8 cellular contexts compared by ENCODE assay signal in the genomic region with DNA sequence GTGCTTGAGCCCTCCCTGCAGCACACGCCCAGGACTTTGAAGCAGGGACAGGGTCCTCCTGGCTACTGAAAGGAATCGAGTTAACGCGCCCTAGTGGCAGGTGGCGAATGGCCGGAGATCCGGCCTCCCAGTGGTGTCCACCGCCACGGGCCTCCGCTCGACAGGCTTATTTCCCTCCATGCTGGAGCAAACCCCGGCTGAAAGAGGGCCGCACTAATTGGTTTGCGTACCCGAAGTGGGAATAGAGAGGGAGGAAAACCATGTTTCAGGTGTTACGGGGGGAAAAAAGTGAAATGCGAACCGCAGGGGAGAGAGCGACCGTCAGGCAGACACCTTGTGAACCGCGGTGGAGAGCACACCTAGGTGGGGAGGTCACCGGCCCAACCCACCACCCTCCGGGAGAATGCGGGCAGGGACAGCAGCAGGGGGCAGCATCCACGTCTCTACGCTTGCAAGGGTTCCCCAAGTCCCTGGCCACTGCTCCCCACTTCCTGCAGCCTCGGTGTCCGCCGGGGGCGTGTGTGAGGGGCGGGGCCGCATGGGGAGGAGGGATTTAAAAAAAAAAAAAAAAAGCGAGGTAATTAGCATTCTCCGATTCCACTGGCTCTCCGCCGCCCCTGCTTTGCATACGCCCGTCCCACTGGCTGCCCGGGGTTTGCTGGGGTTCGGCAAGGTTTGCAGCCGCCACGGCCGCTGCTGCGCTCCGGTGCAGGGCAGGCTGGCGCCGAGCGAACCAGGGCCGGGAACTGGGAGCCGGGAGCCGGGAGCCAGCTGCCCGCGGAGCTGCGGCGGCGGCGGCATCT.
DNase-seq lines count a peak whose midpoint lies in the region; ATAC-seq and TF ChIP-seq lines count a peak whose summit lies in the region.

No MANE protein-coding gene starts in this region.

- peak in 3 of 4 donors; percentile 49 to 81 (median 65) for TF ChIP-seq POLR2A in esophagus squamous epithelium (IDR thresholded peaks at IDR 0.05)

- no peaks in the 10 kb centered on the region for H3K36me3 Mint-ChIP-seq in naive B cell

- 0 to 2% methylated on average over 26 to 34 of the region's 58 CpGs for WGBS in esophagus squamous epithelium, 2 donors

- peak overlapping the region; percentile 53 to 73 (median 66) for H3K4me3 ChIP-seq in esophagus squamous epithelium

- peak overlapping the region in 1 of 6 donors; percentile 79 for H3K27ac Mint-ChIP-seq in naive B cell

- H3K27me3 Mint-ChIP-seq in naive B cell = peaks cover 61 to 69% (median 61%) of the 10 kb centered on the region in 3 donors

- H3K9me3 ChIP-seq in esophagus squamous epithelium = no peaks in the 10 kb centered on the region

- intact Hi-C loops in esophagus squamous epithelium (cut with DNase I) = loop anchor here (10.0 kb wide), 2 partner anchors 183 to 287 kb away; no protein-coding TSS in a partner anchor

- ATAC-seq in naive B cell (ENCODE audit: low read depth in 2 of 2) (peak; percentile 78 to 85), GM19023 (IDR thresholded peaks at IDR 0.05; ENCODE audit: unreplicated experiment) (no peak)

- peaks cover 0 to 82% (median 0%) of the 10 kb centered on the region in 4 donors for H3K27me3 ChIP-seq in esophagus squamous epithelium

- TF ChIP-seq CTCF in esophagus squamous epithelium (IDR thresholded peaks at IDR 0.05) = peak in 4 of 6 experiments; percentile 5 to 38 (median 20)

- no peaks in the 10 kb centered on the region for H3K36me3 ChIP-seq in esophagus squamous epithelium

- H3K4me1 Mint-ChIP-seq in naive B cell = peaks cover 22 to 36% (median 35%) of the 10 kb centered on the region in 3 donors

- DNase-seq in CD1c-positive myeloid dendritic cell (ENCODE audit: extremely low spot score) (peak; percentile 92), HK-2 (ENCODE audit: unreplicated experiment) (peak; percentile 87), NOMO-1 (lab: John Stamatoyannopoulos, UW; ENCODE audit: unreplicated experiment in 2 of 2) (peak; percentile 89 to 92), esophagus squamous epithelium (lab: John Stamatoyannopoulos, UW) (peak; percentile 8), naive B cell (peak; percentile 58)
- peak; percentile 85 to 89 for DNase-seq in activated T-cell treated with anti-CD3 and anti-CD28 coated beads, Interleukin-2, amount 50 U/mL, for 48 hours
- DNase-seq in stimulated activated CD8-positive, alpha-beta memory T cell treated with anti-CD3 and anti-CD28 coated beads, Interleukin-7, amount 100 ng/mL, for 4 hours (ENCODE audit: low read depth in 2 of 2) = peak; percentile 69 to 81

- H3K27ac ChIP-seq in esophagus squamous epithelium = peak overlapping the region; percentile 79 to 87 (median 83)

- H3K9me3 Mint-ChIP-seq in naive B cell = no peaks in the 10 kb centered on the region

- H3K4me3 Mint-ChIP-seq in naive B cell = peak overlapping the region; percentile 57 to 92 (median 87)

- peaks cover 13 to 58% (median 17%) of the 10 kb centered on the region in 3 donors for H3K4me1 ChIP-seq in esophagus squamous epithelium

Comparison
In these comparisons a context has a peak if more than half of its experiments do, and no peak if none do; other contexts are left out.
1. DNase-seq: peak in every context shown above with its lines; median percentile 92 in CD1c-positive myeloid dendritic cell; 90 in NOMO-1; 87 in HK-2; 87 in activated T-cell treated with anti-CD3 and anti-CD28 coated beads, Interleukin-2, amount 50 U/mL, for 48 hours; 75 in stimulated activated CD8-positive, alpha-beta memory T cell treated with anti-CD3 and anti-CD28 coated beads, Interleukin-7, amount 100 ng/mL, for 4 hours; 58 in naive B cell; 8 in esophagus squamous epithelium.